1 cellular context compared by ENCODE assay signal in the genomic region with DNA sequence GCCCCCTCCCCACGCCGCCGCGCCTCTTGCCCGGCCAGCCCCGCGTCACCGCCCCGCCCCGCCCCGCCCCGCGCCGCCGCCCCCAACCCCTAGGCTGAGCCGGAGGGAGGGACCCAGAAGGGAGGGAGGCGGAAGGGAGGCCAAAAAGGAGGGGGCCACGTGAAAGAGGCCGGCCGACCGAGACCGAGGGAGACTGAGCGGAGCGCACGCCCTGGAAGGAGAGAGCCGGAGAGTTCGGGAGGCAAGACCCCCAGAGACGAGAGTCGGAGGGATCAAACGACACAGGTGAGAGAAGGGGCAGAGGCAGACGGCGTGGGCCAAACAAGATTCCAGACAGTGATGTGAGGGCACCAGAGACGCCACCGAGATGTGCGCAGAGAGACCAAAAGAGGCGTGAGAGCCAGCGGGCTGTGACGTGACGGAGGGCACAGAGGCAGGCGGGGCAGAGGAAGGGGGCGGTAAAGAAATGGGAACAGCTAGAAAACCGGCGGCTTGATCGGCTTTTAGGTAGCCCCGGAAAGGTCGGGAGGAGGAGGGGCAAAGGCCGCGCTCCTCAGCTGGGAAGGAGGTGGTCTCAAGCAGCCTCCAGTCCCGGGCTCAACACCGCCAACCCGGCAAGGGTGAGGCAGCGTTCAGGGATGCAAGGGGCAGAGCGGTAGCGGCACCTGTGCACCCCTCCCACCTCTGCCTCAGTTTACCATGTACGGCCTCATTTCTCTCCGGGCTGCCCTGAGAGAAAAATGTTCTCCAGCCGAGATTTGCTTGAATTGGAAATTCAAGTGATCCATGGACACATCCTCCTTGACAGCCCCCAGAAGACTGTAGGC.
TF ChIP-seq lines count a peak whose summit lies in the region.

No MANE protein-coding gene starts in this region.

TF ChIP-seq in HEK293, 187 proteins besides CTCF, POLR2A, EP300 and RAD21 (continued from another document and continues in another):
- TF ChIP-seq ZNF16 (tag by site-specific recombination; IDR thresholded peaks at IDR 0.05; ENCODE audit: low read depth) = no peak
- TF ChIP-seq ZNF341 (tag by site-specific recombination; IDR thresholded peaks at IDR 0.05; ENCODE audit: low read depth) = peak; percentile 97
- TF ChIP-seq ZNF157 (tag by site-specific recombination; IDR thresholded peaks at IDR 0.05) = no peak
- TF ChIP-seq ZNF174 (tag by site-specific recombination; IDR thresholded peaks at IDR 0.05) = no peak
- no peak for TF ChIP-seq ZNF146 (tag by site-specific recombination; IDR thresholded peaks at IDR 0.05)
- TF ChIP-seq, protein P1, sequence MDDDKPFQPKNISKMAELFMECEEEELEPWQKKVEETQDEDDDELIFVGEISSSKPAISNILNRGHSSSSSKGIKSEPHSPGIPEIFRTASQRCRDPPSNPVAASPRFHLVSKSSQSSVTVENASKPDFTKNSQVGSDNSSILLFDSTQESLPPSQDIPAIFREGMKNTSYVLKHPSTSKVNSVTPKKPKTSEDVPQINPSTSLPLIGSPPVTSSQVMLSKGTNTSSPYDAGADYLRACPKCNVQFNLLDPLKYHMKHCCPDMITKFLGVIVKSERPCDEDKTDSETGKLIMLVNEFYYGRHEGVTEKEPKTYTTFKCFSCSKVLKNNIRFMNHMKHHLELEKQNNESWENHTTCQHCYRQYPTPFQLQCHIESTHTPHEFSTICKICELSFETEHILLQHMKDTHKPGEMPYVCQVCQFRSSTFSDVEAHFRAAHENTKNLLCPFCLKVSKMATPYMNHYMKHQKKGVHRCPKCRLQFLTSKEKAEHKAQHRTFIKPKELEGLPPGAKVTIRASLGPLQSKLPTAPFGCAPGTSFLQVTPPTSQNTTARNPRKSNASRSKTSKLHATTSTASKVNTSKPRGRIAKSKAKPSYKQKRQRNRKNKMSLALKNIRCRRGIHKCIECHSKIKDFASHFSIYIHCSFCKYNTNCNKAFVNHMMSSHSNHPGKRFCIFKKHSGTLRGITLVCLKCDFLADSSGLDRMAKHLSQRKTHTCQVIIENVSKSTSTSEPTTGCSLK (tag by site-specific recombination; IDR thresholded peaks at IDR 0.05) = no peak
- TF ChIP-seq ZSCAN30 (tag by site-specific recombination; IDR thresholded peaks at IDR 0.05) = no peak
- TF ChIP-seq, protein P2, sequence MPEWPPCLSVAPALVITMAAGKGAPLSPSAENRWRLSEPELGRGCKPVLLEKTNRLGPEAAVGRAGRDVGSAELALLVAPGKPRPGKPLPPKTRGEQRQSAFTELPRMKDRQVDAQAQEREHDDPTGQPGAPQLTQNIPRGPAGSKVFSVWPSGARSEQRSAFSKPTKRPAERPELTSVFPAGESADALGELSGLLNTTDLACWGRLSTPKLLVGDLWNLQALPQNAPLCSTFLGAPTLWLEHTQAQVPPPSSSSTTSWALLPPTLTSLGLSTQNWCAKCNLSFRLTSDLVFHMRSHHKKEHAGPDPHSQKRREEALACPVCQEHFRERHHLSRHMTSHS (tag by site-specific recombination; IDR thresholded peaks at IDR 0.05) = no peak
- no peak for TF ChIP-seq TRIM28 (IDR thresholded peaks at IDR 0.05; ENCODE audit: borderline replicate concordance, low read length)
- TF ChIP-seq ZNF274 (IDR thresholded peaks at IDR 0.05; ENCODE audit: low read length) = no peak
- no peak for TF ChIP-seq ZNF274 (tag by site-specific recombination; IDR thresholded peaks at IDR 0.05; ENCODE audit: borderline replicate concordance)
- peak; percentile 42; the same call in 1 of the 2 replicates for TF ChIP-seq GLIS2 (tag by site-specific recombination; IDR thresholded peaks at IDR 0.05)
- TF ChIP-seq ZNF214 (tag by site-specific recombination; IDR thresholded peaks at IDR 0.05; ENCODE audit: borderline replicate concordance) = no peak
- TF ChIP-seq ZNF175 (tag by site-specific recombination; IDR thresholded peaks at IDR 0.05) = no peak
- TF ChIP-seq HOXD13 (CRISPR knock-in tag; IDR thresholded peaks at IDR 0.05; ENCODE audit: borderline replicate concordance) = no peak
- TF ChIP-seq, protein P3, sequence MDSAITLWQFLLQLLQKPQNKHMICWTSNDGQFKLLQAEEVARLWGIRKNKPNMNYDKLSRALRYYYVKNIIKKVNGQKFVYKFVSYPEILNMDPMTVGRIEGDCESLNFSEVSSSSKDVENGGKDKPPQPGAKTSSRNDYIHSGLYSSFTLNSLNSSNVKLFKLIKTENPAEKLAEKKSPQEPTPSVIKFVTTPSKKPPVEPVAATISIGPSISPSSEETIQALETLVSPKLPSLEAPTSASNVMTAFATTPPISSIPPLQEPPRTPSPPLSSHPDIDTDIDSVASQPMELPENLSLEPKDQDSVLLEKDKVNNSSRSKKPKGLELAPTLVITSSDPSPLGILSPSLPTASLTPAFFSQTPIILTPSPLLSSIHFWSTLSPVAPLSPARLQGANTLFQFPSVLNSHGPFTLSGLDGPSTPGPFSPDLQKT (IDR thresholded peaks at IDR 0.05; ENCODE audit: borderline replicate concordance, low read depth, low read length) = no peak
- TF ChIP-seq, protein P4, sequence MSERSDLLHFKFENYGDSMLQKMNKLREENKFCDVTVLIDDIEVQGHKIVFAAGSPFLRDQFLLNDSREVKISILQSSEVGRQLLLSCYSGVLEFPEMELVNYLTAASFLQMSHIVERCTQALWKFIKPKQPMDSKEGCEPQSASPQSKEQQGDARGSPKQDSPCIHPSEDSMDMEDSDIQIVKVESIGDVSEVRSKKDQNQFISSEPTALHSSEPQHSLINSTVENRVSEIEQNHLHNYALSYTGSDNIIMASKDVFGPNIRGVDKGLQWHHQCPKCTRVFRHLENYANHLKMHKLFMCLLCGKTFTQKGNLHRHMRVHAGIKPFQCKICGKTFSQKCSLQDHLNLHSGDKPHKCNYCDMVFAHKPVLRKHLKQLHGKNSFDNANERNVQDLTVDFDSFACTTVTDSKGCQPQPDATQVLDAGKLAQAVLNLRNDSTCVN (tag by site-specific recombination; optimal IDR thresholded peaks at IDR 0.05) = no peak
- TF ChIP-seq ZNF558 (tag by site-specific recombination; IDR thresholded peaks at IDR 0.05) = no peak
- TF ChIP-seq, protein P5, sequence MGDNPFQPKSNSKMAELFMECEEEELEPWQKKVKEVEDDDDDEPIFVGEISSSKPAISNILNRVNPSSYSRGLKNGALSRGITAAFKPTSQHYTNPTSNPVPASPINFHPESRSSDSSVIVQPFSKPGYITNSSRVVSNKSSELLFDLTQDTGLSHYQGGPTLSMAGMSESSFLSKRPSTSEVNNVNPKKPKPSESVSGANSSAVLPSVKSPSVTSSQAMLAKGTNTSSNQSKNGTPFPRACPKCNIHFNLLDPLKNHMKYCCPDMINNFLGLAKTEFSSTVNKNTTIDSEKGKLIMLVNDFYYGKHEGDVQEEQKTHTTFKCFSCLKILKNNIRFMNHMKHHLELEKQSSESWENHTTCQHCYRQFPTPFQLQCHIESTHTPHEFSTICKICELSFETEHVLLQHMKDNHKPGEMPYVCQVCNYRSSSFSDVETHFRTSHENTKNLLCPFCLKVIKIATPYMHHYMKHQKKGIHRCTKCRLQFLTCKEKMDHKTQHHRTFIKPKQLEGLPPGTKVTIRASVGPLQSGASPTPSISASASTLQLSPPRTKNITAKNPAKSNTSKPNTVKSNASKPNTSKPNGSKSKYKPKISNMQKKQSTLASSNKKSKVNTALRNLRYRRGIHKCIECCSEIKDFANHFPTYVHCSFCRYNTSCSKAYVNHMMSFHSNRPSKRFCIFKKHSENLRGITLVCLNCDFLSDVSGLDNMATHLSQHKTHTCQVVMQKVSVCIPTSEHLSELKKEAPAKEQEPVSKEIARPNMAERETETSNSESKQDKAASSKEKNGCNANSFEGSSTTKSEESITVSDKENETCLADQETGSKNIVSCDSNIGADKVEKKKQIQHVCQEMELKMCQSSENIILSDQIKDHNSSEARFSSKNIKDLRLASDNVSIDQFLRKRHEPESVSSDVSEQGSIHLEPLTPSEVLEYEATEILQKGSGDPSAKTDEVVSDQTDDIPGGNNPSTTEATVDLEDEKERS (tag by site-specific recombination; IDR thresholded peaks at IDR 0.05) = no peak
- TF ChIP-seq, protein P6, sequence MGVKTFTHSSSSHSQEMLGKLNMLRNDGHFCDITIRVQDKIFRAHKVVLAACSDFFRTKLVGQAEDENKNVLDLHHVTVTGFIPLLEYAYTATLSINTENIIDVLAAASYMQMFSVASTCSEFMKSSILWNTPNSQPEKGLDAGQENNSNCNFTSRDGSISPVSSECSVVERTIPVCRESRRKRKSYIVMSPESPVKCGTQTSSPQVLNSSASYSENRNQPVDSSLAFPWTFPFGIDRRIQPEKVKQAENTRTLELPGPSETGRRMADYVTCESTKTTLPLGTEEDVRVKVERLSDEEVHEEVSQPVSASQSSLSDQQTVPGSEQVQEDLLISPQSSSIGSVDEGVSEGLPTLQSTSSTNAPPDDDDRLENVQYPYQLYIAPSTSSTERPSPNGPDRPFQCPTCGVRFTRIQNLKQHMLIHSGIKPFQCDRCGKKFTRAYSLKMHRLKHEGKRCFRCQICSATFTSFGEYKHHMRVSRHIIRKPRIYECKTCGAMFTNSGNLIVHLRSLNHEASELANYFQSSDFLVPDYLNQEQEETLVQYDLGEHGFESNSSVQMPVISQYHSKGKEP (tag by site-specific recombination; IDR thresholded peaks at IDR 0.05) = no peak
- no peak for TF ChIP-seq GLI2 (tag by site-specific recombination; IDR thresholded peaks at IDR 0.05; ENCODE audit: borderline replicate concordance, low read depth)
- TF ChIP-seq ZNF423 (tag by site-specific recombination; IDR thresholded peaks at IDR 0.05) = no peak
- TF ChIP-seq ZNF266 (tag by site-specific recombination; IDR thresholded peaks at IDR 0.05; ENCODE audit: low read depth) = no peak
- TF ChIP-seq KLF1 (tag by site-specific recombination; IDR thresholded peaks at IDR 0.05) = peak; percentile 61; the same call in 1 of the 2 replicates
- TF ChIP-seq, protein P7, sequence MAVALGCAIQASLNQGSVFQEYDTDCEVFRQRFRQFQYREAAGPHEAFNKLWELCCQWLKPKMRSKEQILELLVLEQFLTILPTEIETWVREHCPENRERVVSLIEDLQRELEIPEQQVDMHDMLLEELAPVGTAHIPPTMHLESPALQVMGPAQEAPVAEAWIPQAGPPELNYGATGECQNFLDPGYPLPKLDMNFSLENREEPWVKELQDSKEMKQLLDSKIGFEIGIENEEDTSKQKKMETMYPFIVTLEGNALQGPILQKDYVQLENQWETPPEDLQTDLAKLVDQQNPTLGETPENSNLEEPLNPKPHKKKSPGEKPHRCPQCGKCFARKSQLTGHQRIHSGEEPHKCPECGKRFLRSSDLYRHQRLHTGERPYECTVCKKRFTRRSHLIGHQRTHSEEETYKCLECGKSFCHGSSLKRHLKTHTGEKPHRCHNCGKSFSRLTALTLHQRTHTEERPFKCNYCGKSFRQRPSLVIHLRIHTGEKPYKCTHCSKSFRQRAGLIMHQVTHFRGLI (tag by site-specific recombination; IDR thresholded peaks at IDR 0.05) = no peak
- TF ChIP-seq, protein P8, sequence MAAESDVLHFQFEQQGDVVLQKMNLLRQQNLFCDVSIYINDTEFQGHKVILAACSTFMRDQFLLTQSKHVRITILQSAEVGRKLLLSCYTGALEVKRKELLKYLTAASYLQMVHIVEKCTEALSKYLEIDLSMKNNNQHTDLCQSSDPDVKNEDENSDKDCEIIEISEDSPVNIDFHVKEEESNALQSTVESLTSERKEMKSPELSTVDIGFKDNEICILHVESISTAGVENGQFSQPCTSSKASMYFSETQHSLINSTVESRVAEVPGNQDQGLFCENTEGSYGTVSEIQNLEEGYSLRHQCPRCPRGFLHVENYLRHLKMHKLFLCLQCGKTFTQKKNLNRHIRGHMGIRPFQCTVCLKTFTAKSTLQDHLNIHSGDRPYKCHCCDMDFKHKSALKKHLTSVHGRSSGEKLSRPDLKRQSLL (tag by site-specific recombination; IDR thresholded peaks at IDR 0.05) = no peak
- TF ChIP-seq, protein P9, sequence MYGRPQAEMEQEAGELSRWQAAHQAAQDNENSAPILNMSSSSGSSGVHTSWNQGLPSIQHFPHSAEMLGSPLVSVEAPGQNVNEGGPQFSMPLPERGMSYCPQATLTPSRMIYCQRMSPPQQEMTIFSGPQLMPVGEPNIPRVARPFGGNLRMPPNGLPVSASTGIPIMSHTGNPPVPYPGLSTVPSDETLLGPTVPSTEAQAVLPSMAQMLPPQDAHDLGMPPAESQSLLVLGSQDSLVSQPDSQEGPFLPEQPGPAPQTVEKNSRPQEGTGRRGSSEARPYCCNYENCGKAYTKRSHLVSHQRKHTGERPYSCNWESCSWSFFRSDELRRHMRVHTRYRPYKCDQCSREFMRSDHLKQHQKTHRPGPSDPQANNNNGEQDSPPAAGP (tag by site-specific recombination; IDR thresholded peaks at IDR 0.05) = peak; percentile 47; the same call in 1 of the 2 replicates
- peak; percentile 25 for TF ChIP-seq KLF9 (tag by site-specific recombination; IDR thresholded peaks at IDR 0.05; ENCODE audit: low read depth)
- peak; percentile 55; the same call in 1 of the 2 replicates for TF ChIP-seq SP3 (tag by site-specific recombination; IDR thresholded peaks at IDR 0.05)
- TF ChIP-seq, protein P10, sequence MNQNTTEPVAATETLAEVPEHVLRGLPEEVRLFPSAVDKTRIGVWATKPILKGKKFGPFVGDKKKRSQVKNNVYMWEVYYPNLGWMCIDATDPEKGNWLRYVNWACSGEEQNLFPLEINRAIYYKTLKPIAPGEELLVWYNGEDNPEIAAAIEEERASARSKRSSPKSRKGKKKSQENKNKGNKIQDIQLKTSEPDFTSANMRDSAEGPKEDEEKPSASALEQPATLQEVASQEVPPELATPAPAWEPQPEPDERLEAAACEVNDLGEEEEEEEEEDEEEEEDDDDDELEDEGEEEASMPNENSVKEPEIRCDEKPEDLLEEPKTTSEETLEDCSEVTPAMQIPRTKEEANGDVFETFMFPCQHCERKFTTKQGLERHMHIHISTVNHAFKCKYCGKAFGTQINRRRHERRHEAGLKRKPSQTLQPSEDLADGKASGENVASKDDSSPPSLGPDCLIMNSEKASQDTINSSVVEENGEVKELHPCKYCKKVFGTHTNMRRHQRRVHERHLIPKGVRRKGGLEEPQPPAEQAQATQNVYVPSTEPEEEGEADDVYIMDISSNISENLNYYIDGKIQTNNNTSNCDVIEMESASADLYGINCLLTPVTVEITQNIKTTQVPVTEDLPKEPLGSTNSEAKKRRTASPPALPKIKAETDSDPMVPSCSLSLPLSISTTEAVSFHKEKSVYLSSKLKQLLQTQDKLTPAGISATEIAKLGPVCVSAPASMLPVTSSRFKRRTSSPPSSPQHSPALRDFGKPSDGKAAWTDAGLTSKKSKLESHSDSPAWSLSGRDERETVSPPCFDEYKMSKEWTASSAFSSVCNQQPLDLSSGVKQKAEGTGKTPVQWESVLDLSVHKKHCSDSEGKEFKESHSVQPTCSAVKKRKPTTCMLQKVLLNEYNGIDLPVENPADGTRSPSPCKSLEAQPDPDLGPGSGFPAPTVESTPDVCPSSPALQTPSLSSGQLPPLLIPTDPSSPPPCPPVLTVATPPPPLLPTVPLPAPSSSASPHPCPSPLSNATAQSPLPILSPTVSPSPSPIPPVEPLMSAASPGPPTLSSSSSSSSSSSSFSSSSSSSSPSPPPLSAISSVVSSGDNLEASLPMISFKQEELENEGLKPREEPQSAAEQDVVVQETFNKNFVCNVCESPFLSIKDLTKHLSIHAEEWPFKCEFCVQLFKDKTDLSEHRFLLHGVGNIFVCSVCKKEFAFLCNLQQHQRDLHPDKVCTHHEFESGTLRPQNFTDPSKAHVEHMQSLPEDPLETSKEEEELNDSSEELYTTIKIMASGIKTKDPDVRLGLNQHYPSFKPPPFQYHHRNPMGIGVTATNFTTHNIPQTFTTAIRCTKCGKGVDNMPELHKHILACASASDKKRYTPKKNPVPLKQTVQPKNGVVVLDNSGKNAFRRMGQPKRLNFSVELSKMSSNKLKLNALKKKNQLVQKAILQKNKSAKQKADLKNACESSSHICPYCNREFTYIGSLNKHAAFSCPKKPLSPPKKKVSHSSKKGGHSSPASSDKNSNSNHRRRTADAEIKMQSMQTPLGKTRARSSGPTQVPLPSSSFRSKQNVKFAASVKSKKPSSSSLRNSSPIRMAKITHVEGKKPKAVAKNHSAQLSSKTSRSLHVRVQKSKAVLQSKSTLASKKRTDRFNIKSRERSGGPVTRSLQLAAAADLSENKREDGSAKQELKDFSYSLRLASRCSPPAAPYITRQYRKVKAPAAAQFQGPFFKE (tag by site-specific recombination; IDR thresholded peaks at IDR 0.05; ENCODE audit: borderline replicate concordance) = no peak
- TF ChIP-seq ZNF350 (tag by site-specific recombination; IDR thresholded peaks at IDR 0.05) = no peak
- TF ChIP-seq ZNF184 (tag by site-specific recombination; IDR thresholded peaks at IDR 0.05) = no peak
- TF ChIP-seq ZNF670 (tag by site-specific recombination; IDR thresholded peaks at IDR 0.05; ENCODE audit: low read depth) = no peak
